Comparison of ENCODE assay signal across 17 cellular contexts in the genomic region with DNA sequence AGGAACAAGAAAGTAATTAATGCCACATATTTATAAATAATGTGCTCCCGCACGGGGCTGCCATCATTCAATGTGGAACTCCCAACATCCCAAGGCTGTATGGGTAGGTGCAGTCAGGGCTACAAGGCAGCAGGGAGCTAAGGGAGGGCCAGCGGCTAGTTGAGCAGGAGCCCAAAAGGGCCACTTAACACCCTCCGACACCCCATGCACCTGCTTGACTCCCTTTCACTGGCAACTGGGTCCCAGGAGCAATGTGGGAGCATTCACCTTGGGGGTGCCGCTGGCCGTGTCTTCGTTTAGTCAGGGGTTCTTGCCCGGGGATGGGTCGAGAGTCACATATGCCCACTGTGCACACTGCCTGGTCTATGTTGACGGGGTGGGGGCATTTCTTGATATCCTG. TPM values are rescaled to one million over a fixed set of nuclear protein-coding genes. Genes with fewer than 3 reads are reported as not detected.
DNase-seq lines count a peak whose midpoint lies in the region; ATAC-seq and TF ChIP-seq lines count a peak whose summit lies in the region.
"Had no signal": no experiment of that assay in that cellular context is flagged by ENCODE, and none has a peak within 500 bp of the region (broad histone marks: within the 10 kb centered on the region; RNA-seq: fewer than 3 reads in every experiment).

No MANE protein-coding gene starts in this region.

- POLR2A ChIA-PET in activated CD4-positive, alpha-beta T cell treated with anti-CD3 and anti-CD28 coated beads, Interleukin-2, amount 10 ng/mL, durations not matched to agents 7 days and 5 days (lab: Charles Lee), result no interaction called here

- H3K36me3 Mint-ChIP-seq in activated CD4-positive, alpha-beta T cell treated with anti-CD3 and anti-CD28 coated beads, Interleukin-2, amount 10 ng/mL, durations not matched to agents 7 days and 5 days (ENCODE audit: low read depth), result peaks cover 5% of the 10 kb centered on the region
- H3K36me3 Mint-ChIP-seq in endothelial cell (ENCODE audit: low read depth, unreplicated experiment) (no peaks in the 10 kb centered on the region), osteocyte (ENCODE audit: unreplicated experiment) (no peaks in the 10 kb centered on the region)

- peak; percentile 2 for DNase-seq in activated CD4-positive, alpha-beta T cell treated with anti-CD3 and anti-CD28 coated beads, Interleukin-2, amount 10 ng/mL, durations not matched to agents 7 days and 5 days
- no peak for DNase-seq in activated CD4-positive, alpha-beta T cell treated with anti-CD3 and anti-CD28 coated beads for 4 hours
- DNase-seq in H7 (peak; percentile 11), endothelial cell (ENCODE audit: low spot score) (no peak), osteocyte (ENCODE audit: extremely low spot score, unreplicated experiment) (peak; percentile 57), DMS153 (lab: John Stamatoyannopoulos, UW) (no peak), cerebellar cortex (ENCODE audit: low spot score) (no peak)
- DNase-seq: ACHN; BE2C; CD4-positive, alpha-beta memory T cell; DMS79 treated with DMSO at 0.1 percent for 48 hours; EL; HCEC 1CT; IMR-90 had no signal

- H3K27ac Mint-ChIP-seq in activated CD4-positive, alpha-beta T cell treated with anti-CD3 and anti-CD28 coated beads, Interleukin-2, amount 10 ng/mL, durations not matched to agents 7 days and 5 days, result no peak overlapping the region
- H3K27ac Mint-ChIP-seq in endothelial cell (ENCODE audit: unreplicated experiment) (peak overlapping the region; percentile 48), osteocyte (ENCODE audit: unreplicated experiment) (no peak overlapping the region)

- no peak for TF ChIP-seq CTCF in endothelial cell (IDR thresholded peaks at IDR 0.05; ENCODE audit: unreplicated experiment)
- no peak for TF ChIP-seq CTCF in osteocyte (IDR thresholded peaks at IDR 0.05)

- no peaks in the 10 kb centered on the region for H3K27me3 ChIP-seq in H7 (ENCODE audit: control insufficient read depth, insufficient read depth, low read length)

- H3K4me1 Mint-ChIP-seq in activated CD4-positive, alpha-beta T cell treated with anti-CD3 and anti-CD28 coated beads, Interleukin-2, amount 10 ng/mL, durations not matched to agents 7 days and 5 days, result peaks cover under 1% of the 10 kb centered on the region
- H3K4me1 Mint-ChIP-seq in endothelial cell (ENCODE audit: unreplicated experiment), result no peaks in the 10 kb centered on the region
- H3K4me1 Mint-ChIP-seq in osteocyte (ENCODE audit: unreplicated experiment), result no peaks in the 10 kb centered on the region

- ATAC-seq in HG03520 (IDR thresholded peaks at IDR 0.05; ENCODE audit: unreplicated experiment), result no peak

- H3K4me3 Mint-ChIP-seq in activated CD4-positive, alpha-beta T cell treated with anti-CD3 and anti-CD28 coated beads, Interleukin-2, amount 10 ng/mL, durations not matched to agents 7 days and 5 days, result no peak overlapping the region
- no peak overlapping the region for H3K4me3 Mint-ChIP-seq in endothelial cell (ENCODE audit: unreplicated experiment)
- no peak overlapping the region for H3K4me3 Mint-ChIP-seq in osteocyte (ENCODE audit: unreplicated experiment)
- H3K4me3 Mint-ChIP-seq: CD4-positive, alpha-beta memory T cell had no signal

- H3K36me3 ChIP-seq in H7 (replicated peaks; ENCODE audit: control insufficient read depth, insufficient read depth, low read length), result no peaks in the 10 kb centered on the region
- H3K36me3 ChIP-seq: BE2C had no signal

- no peak overlapping the region for H3K4me3 ChIP-seq in H7 (ENCODE audit: insufficient read depth, low read depth, low read length)

- peaks cover 24% of the 10 kb centered on the region for H3K27me3 Mint-ChIP-seq in activated CD4-positive, alpha-beta T cell treated with anti-CD3 and anti-CD28 coated beads, Interleukin-2, amount 10 ng/mL, durations not matched to agents 7 days and 5 days
- H3K27me3 Mint-ChIP-seq in endothelial cell (ENCODE audit: unreplicated experiment), result peaks cover 16% of the 10 kb centered on the region
- H3K27me3 Mint-ChIP-seq in osteocyte (ENCODE audit: unreplicated experiment), result no peaks in the 10 kb centered on the region
- H3K27me3 Mint-ChIP-seq: CD4-positive, alpha-beta memory T cell had no signal

- H3K9me3 Mint-ChIP-seq in activated CD4-positive, alpha-beta T cell treated with anti-CD3 and anti-CD28 coated beads, Interleukin-2, amount 10 ng/mL, durations not matched to agents 7 days and 5 days, result peaks cover 26% of the 10 kb centered on the region
- H3K9me3 Mint-ChIP-seq in endothelial cell (ENCODE audit: unreplicated experiment) (no peaks in the 10 kb centered on the region), osteocyte (ENCODE audit: unreplicated experiment) (peaks cover 32% of the 10 kb centered on the region)

- CTCF ChIA-PET in activated CD4-positive, alpha-beta T cell treated with anti-CD3 and anti-CD28 coated beads, Interleukin-2, amount 10 ng/mL, durations not matched to agents 7 days and 5 days (lab: Charles Lee), result no interaction called here

RNA-seq across cellular contexts. Expression of a gene that starts 27.9 kb away (rescaled TPM):
- 1 to 10 TPM; 3.7 to 4.5 TPM for total RNA-seq in activated CD4-positive, alpha-beta T cell treated with anti-CD3 and anti-CD28 coated beads, Interleukin-2, amount 10 ng/mL, durations not matched to agents 7 days and 5 days
- total RNA-seq in H7 (2014; rRNA removed; shearing (Covaris generic)), result 0.03 and 0.44 TPM in 2 replicates
- total RNA-seq in endothelial cell (ENCODE audit: unreplicated experiment) (0.36 TPM), osteocyte (3.2 and 4.8 TPM in 2 replicates)
- total RNA-seq: A172 had no signal

RNA-seq across cellular contexts. Expression of a gene that starts 45.5 kb away (rescaled TPM):
- total RNA-seq in activated CD4-positive, alpha-beta T cell treated with anti-CD3 and anti-CD28 coated beads, Interleukin-2, amount 10 ng/mL, durations not matched to agents 7 days and 5 days, result under 1 TPM; 0.48 to 0.79 TPM
- total RNA-seq in H7 (2014; rRNA removed; shearing (Covaris generic)), result 0.90 and 1.2 TPM in 2 replicates
- total RNA-seq in endothelial cell (ENCODE audit: unreplicated experiment) (7.7 TPM), osteocyte (2.2 and 3.1 TPM in 2 replicates)
- total RNA-seq: A172, H1 had no signal

RNA-seq across cellular contexts. Expression of a gene that starts 57.2 kb away (rescaled TPM):
- total RNA-seq in activated CD4-positive, alpha-beta T cell treated with anti-CD3 and anti-CD28 coated beads, Interleukin-2, amount 10 ng/mL, durations not matched to agents 7 days and 5 days, result not detected
- total RNA-seq in H7 (2014; rRNA removed; shearing (Covaris generic)), result 0.18 TPM in 1 of 2 replicates, not detected in the other
- total RNA-seq in endothelial cell (ENCODE audit: unreplicated experiment), result 0.28 TPM
- total RNA-seq in osteocyte, result 2.2 and 2.7 TPM in 2 replicates
- total RNA-seq: A172; CD4-positive, alpha-beta memory T cell had no signal

Comparison
In these comparisons a context has a peak if more than half of its experiments do, and no peak if none do; other contexts are left out.
1. DNase-seq: peak in activated CD4-positive, alpha-beta T cell treated with anti-CD3 and anti-CD28 coated beads, Interleukin-2, amount 10 ng/mL, durations not matched to agents 7 days and 5 days (single experiment), H7 (single experiment) and osteocyte (single experiment); none in activated CD4-positive, alpha-beta T cell treated with anti-CD3 and anti-CD28 coated beads for 4 hours (0 of 2), endothelial cell (single experiment), DMS153 (single experiment) and cerebellar cortex (single experiment).